13 cellular contexts compared by ENCODE assay signal in genomic region chr6:154246723-154247118, GRCh38.
A peak's percentile ranks its signal among the peaks of the same experiment; 100 is the strongest.
DNase-seq lines count a peak whose midpoint lies in the region; ATAC-seq, FAIRE-seq and TF ChIP-seq lines count a peak whose summit lies in the region.
"Had no signal": no experiment of that assay in that cellular context is flagged by ENCODE, and none has a peak within 500 bp of the region (broad histone marks: within the 10 kb centered on the region; RNA-seq: fewer than 3 reads in every experiment).

No MANE protein-coding gene starts in this region.

- H3K27me3 Mint-ChIP-seq in astrocyte (ENCODE audit: low read depth, unreplicated experiment) (no peaks in the 10 kb centered on the region), mesothelial cell of epicardium (ENCODE audit: low read depth) (peaks cover 3% of the 10 kb centered on the region)

- peak overlapping the region; percentile 42 for H3K4me3 ChIP-seq in A673 (ENCODE audit: low read depth, low read length, poor library complexity, severe bottlenecking)
- H3K4me3 ChIP-seq in HAP-1, result peak overlapping the region; percentile 22
- H3K4me3 ChIP-seq in astrocyte (ENCODE audit: insufficient read depth, low read depth, low read length), result no peak overlapping the region

- CTCF ChIA-PET in A673 (lab: Charles Lee), result interaction anchor here (0.7 kb wide), 1 partner anchor 219 kb away, joined by 4 read pairs; no protein-coding TSS in a partner anchor

- H3K36me3 Mint-ChIP-seq in astrocyte (ENCODE audit: low read depth, unreplicated experiment), result no peaks in the 10 kb centered on the region
- H3K36me3 Mint-ChIP-seq in mesothelial cell of epicardium, result no peaks in the 10 kb centered on the region

- intact Hi-C loops in A673 (cut with micrococcal nuclease; ENCODE audit: unreplicated experiment), result no loop called here

- in situ Hi-C loops in HAP-1 (cut with MboI; ENCODE audit: low sequenced_read_pairs) (no loop called here), GM13977 (cut with MboI; ENCODE audit: low pct_unique_long_range_greater_than_20kb, low sequenced_read_pairs, unreplicated experiment) (no loop called here)

- peaks cover 12% of the 10 kb centered on the region for H3K4me1 Mint-ChIP-seq in astrocyte (ENCODE audit: low read depth, unreplicated experiment)
- H3K4me1 Mint-ChIP-seq in mesothelial cell of epicardium, result peaks cover 15% of the 10 kb centered on the region

- TF ChIP-seq CTCF in A673 (conservative IDR thresholded peaks at IDR 0.05; ENCODE audit: low read depth, low read length) (no peak), astrocyte (IDR thresholded peaks at IDR 0.05; ENCODE audit: insufficient read depth, low read depth, low read length) (no peak), mesothelial cell of epicardium (IDR thresholded peaks at IDR 0.05; ENCODE audit: unreplicated experiment) (no peak), GM13977 (IDR thresholded peaks at IDR 0.05; ENCODE audit: extremely low read depth, insufficient read depth, missing control alignments) (no peak)

- H3K4me3 Mint-ChIP-seq in astrocyte (ENCODE audit: unreplicated experiment) (no peak overlapping the region), mesothelial cell of epicardium (peak overlapping the region; percentile 58)

- no TSS peak for BruUV-seq in A673 (replicated peaks; lab: Mats Ljungman, UMichigan)

- ATAC-seq in GM21717 (IDR thresholded peaks at IDR 0.05; ENCODE audit: unreplicated experiment), result no peak
- ATAC-seq: gastrocnemius medialis had no signal

- H3K9me3 ChIP-seq in A673 (ENCODE audit: low read depth, low read length, poor library complexity, severe bottlenecking) (no peaks in the 10 kb centered on the region), HAP-1 (no peaks in the 10 kb centered on the region), astrocyte (ENCODE audit: insufficient read depth, low read depth, low read length) (no peaks in the 10 kb centered on the region)
- H3K9me3 ChIP-seq: gastrocnemius medialis had no signal

- H3K27ac ChIP-seq in A673 (ENCODE audit: low read depth, low read length, poor library complexity, severe bottlenecking) (no peak overlapping the region), astrocyte (ENCODE audit: low read depth, low read length) (no peak overlapping the region)
- H3K27ac ChIP-seq: gastrocnemius medialis had no signal

- H3K4me1 ChIP-seq in A673 (ENCODE audit: insufficient read depth, low read length, poor library complexity, severe bottlenecking), result peaks cover 40% of the 10 kb centered on the region
- peaks cover 13% of the 10 kb centered on the region for H3K4me1 ChIP-seq in HAP-1
- H3K4me1 ChIP-seq in astrocyte (ENCODE audit: insufficient read depth, low read length), result no peaks in the 10 kb centered on the region
- H3K4me1 ChIP-seq: gastrocnemius medialis had no signal

- H3K9ac ChIP-seq in astrocyte (ENCODE audit: low read length), result no peak overlapping the region

- POLR2A ChIA-PET in A673 (lab: Charles Lee; ENCODE audit: low non-redundant PET), result no interaction called here

- DNase-seq in A673 (ENCODE audit: low spot score), result no peak
- DNase-seq in HAP-1 (ENCODE audit: low spot score in 2 of 2), result peak; percentile 13 to 17
- no peak for DNase-seq in astrocyte (ENCODE audit: low read depth)
- no peak for DNase-seq in mesothelial cell of epicardium (ENCODE audit: low spot score in 2 of 2, unreplicated experiment in 2 of 2)
- DNase-seq in RPMI8226, result no peak
- no peak for DNase-seq in NOMO-1 treated with DMSO at 0.1 percent for 48 hours (lab: John Stamatoyannopoulos, UW; ENCODE audit: unreplicated experiment)
- DNase-seq in GM13977 (ENCODE audit: low spot score), result no peak
- DNase-seq: activated CD4-positive, alpha-beta T cell treated with anti-CD3 and anti-CD28 coated beads for 48 hours; gastrocnemius medialis; IMR-90; SHP77 treated with DMSO at 0.1 percent for 48 hours; stimulated activated CD4-positive, alpha-beta T cell treated with anti-CD3 and anti-CD28 coated beads, Interleukin-15, amount 100 ng/mL, for 24 hours had no signal

- H3K27me3 ChIP-seq in A673 (replicated peaks; ENCODE audit: insufficient read depth, low read depth, low read length, poor library complexity), result no peaks in the 10 kb centered on the region
- H3K27me3 ChIP-seq in HAP-1 (ENCODE audit: low read depth), result no peaks in the 10 kb centered on the region
- H3K27me3 ChIP-seq in astrocyte (ENCODE audit: insufficient read depth, low read length), result no peaks in the 10 kb centered on the region
- H3K27me3 ChIP-seq: gastrocnemius medialis had no signal

- H2AFZ ChIP-seq in astrocyte (ENCODE audit: low read depth, low read length), result no peak overlapping the region

- H3K36me3 ChIP-seq in A673 (ENCODE audit: insufficient read depth, low read length, poor library complexity, severe bottlenecking), result no peaks in the 10 kb centered on the region
- no peaks in the 10 kb centered on the region for H3K36me3 ChIP-seq in HAP-1 (replicated peaks)
- no peaks in the 10 kb centered on the region for H3K36me3 ChIP-seq in astrocyte (ENCODE audit: insufficient read depth, low read length)
- H3K36me3 ChIP-seq: gastrocnemius medialis had no signal

- peak overlapping the region; percentile 80 for H3K4me2 ChIP-seq in astrocyte (ENCODE audit: low read length)

- no peaks in the 10 kb centered on the region for H3K79me2 ChIP-seq in astrocyte (ENCODE audit: insufficient read depth, low read length)

- H3K9me3 Mint-ChIP-seq in astrocyte (ENCODE audit: unreplicated experiment) (no peaks in the 10 kb centered on the region), mesothelial cell of epicardium (no peaks in the 10 kb centered on the region)

- FAIRE-seq in astrocyte (lab: Jason Lieb, UNC), result no peak

- no peaks in the 10 kb centered on the region for H4K20me1 ChIP-seq in astrocyte (ENCODE audit: insufficient read depth, low read length)

- H3K27ac Mint-ChIP-seq in astrocyte (ENCODE audit: unreplicated experiment) (no peak overlapping the region), mesothelial cell of epicardium (no peak overlapping the region)

Comparison
In these comparisons a context has a peak if more than half of its experiments do, and no peak if none do; other contexts are left out.
1. DNase-seq: peak in HAP-1 (2 of 2); none in A673 (single experiment), astrocyte (single experiment), mesothelial cell of epicardium (0 of 2), RPMI8226 (single experiment), NOMO-1 treated with DMSO at 0.1 percent for 48 hours (single experiment) and GM13977 (single experiment).